ENCODE assay signal across 1 cellular context in the genomic region with DNA sequence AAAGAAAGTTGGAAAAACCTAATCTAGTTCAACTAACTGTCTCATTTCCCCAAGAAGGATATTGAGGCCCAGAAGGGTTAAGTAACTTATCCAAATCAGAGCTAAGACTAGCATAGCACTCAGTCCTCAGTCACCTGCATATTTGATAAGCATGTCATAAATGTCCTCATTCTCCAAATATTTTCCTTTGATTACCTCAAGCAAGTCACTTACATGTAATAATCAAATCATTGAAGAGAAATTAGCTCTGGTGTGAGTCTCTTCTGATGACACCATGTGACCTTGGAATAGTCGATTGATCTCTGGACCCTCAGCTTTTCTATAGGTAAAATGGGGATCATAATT.
TF ChIP-seq lines count a peak whose summit lies in the region.

No MANE protein-coding gene starts in this region.

TF ChIP-seq in SK-N-SH treated with all-trans-retinoic acid at 6 μM for 48 hours, 23 proteins besides CTCF, POLR2A, EP300 and RAD21 (continued from another document):
- no peak for TF ChIP-seq ZFP30 (CRISPR knock-in tag; IDR thresholded peaks at IDR 0.05)
- TF ChIP-seq ESRRG (CRISPR knock-in tag; IDR thresholded peaks at IDR 0.05), result no peak
- no peak for TF ChIP-seq PPARA (CRISPR knock-in tag; IDR thresholded peaks at IDR 0.05; ENCODE audit: borderline replicate concordance)
- TF ChIP-seq BACH2 (CRISPR knock-in tag; IDR thresholded peaks at IDR 0.05; ENCODE audit: borderline replicate concordance), result no peak
- TF ChIP-seq TOX (CRISPR knock-in tag; IDR thresholded peaks at IDR 0.05; ENCODE audit: borderline replicate concordance), result no peak
TF ChIP-seq in SK-N-SH treated with all-trans-retinoic acid at 6 μM for 48 hours: peak in this region for 0.
